ENCODE assay signal across 19 cellular contexts in genomic region chr20:33404281-33404680, GRCh38. TPM values are rescaled to one million over a fixed set of nuclear protein-coding genes. Genes with fewer than 3 reads are reported as not detected.
A peak's percentile ranks its signal among the peaks of the same experiment; 100 is the strongest.
DNase-seq lines count a peak whose midpoint lies in the region; ATAC-seq and TF ChIP-seq lines count a peak whose summit lies in the region.
"Had no signal": no experiment of that assay in that cellular context is flagged by ENCODE, and none has a peak within 500 bp of the region (broad histone marks: within the 10 kb centered on the region; RNA-seq: fewer than 3 reads in every experiment).

No MANE protein-coding gene starts in this region.

- H3K36me3 ChIP-seq in Karpas-422 (ENCODE audit: insufficient read depth, low read length): peaks cover 26% of the 10 kb centered on the region

- H3K4me3 ChIP-seq in Karpas-422 (ENCODE audit: low read length): no peak overlapping the region
- H3K4me3 ChIP-seq: GM23248 had no signal

- no peaks in the 10 kb centered on the region for H3K9me2 ChIP-seq in Karpas-422 (replicated peaks; ENCODE audit: insufficient read depth, low read length)

- no peaks in the 10 kb centered on the region for H3K9me3 ChIP-seq in Karpas-422 (ENCODE audit: low read length)

- peaks cover 14% of the 10 kb centered on the region for H3K4me1 Mint-ChIP-seq in T-helper 1 cell treated with Interleukin-12 subunit alpha and Interleukin-12 subunit beta and Interleukin-4 antibody, amounts not matched to agents 30 μg/mL and 1 μg/mL, for 36 hours (ENCODE audit: low read depth)
- H3K4me1 Mint-ChIP-seq in central memory CD8-positive, alpha-beta T cell: peaks cover 38% of the 10 kb centered on the region
- peaks cover 48% of the 10 kb centered on the region for H3K4me1 Mint-ChIP-seq in nephron progenitor cell
- peaks cover 29 to 49% of the 10 kb centered on the region in 2 donors for H3K4me1 Mint-ChIP-seq in stimulated activated naive B cell treated with anti-CD40 and anti-IgM and Interleukin-4, amounts not matched to agents 10 μg/mL and 1 μg/mL and 100 μg/mL, for 72 hours

- peak overlapping the region; percentile 0 for H3K4me3 Mint-ChIP-seq in T-helper 1 cell treated with Interleukin-12 subunit alpha and Interleukin-12 subunit beta and Interleukin-4 antibody, amounts not matched to agents 30 μg/mL and 1 μg/mL, for 36 hours
- peak overlapping the region; percentile 4 for H3K4me3 Mint-ChIP-seq in central memory CD8-positive, alpha-beta T cell
- H3K4me3 Mint-ChIP-seq in nephron progenitor cell: peak overlapping the region; percentile 59
- no peak overlapping the region for H3K4me3 Mint-ChIP-seq in stimulated activated naive B cell treated with anti-CD40 and anti-IgM and Interleukin-4, amounts not matched to agents 10 μg/mL and 1 μg/mL and 100 μg/mL, for 72 hours

- no peaks in the 10 kb centered on the region for H3K9me3 Mint-ChIP-seq in T-helper 1 cell treated with Interleukin-12 subunit alpha and Interleukin-12 subunit beta and Interleukin-4 antibody, amounts not matched to agents 30 μg/mL and 1 μg/mL, for 36 hours
- no peaks in the 10 kb centered on the region for H3K9me3 Mint-ChIP-seq in central memory CD8-positive, alpha-beta T cell
- peaks cover 6% of the 10 kb centered on the region for H3K9me3 Mint-ChIP-seq in nephron progenitor cell
- H3K9me3 Mint-ChIP-seq in stimulated activated naive B cell treated with anti-CD40 and anti-IgM and Interleukin-4, amounts not matched to agents 10 μg/mL and 1 μg/mL and 100 μg/mL, for 72 hours: peaks cover 3 to 5% of the 10 kb centered on the region in 2 donors

- H3K4me1 ChIP-seq in Karpas-422 (ENCODE audit: low read length): peaks cover 54% of the 10 kb centered on the region

- no peak overlapping the region for H3K4me2 ChIP-seq in Karpas-422 (ENCODE audit: low read depth, low read length, poor library complexity, severe bottlenecking)

- peaks cover 64% of the 10 kb centered on the region for H3K79me2 ChIP-seq in Karpas-422 (ENCODE audit: low read length)

- TF ChIP-seq CTCF in nephron progenitor cell (IDR thresholded peaks at IDR 0.05): no peak

- H3K27me3 Mint-ChIP-seq in T-helper 1 cell treated with Interleukin-12 subunit alpha and Interleukin-12 subunit beta and Interleukin-4 antibody, amounts not matched to agents 30 μg/mL and 1 μg/mL, for 36 hours (ENCODE audit: low read depth): no peaks in the 10 kb centered on the region
- H3K27me3 Mint-ChIP-seq in central memory CD8-positive, alpha-beta T cell: no peaks in the 10 kb centered on the region
- H3K27me3 Mint-ChIP-seq in nephron progenitor cell (ENCODE audit: low read depth, poor library complexity): no peaks in the 10 kb centered on the region
- no peaks in the 10 kb centered on the region for H3K27me3 Mint-ChIP-seq in stimulated activated naive B cell treated with anti-CD40 and anti-IgM and Interleukin-4, amounts not matched to agents 10 μg/mL and 1 μg/mL and 100 μg/mL, for 72 hours

- no peak overlapping the region for H3K9ac ChIP-seq in Karpas-422 (ENCODE audit: low read length)
- H3K9ac ChIP-seq: GM23248 had no signal

- peak overlapping the region; percentile 43 for H3K27ac ChIP-seq in Karpas-422 (ENCODE audit: low read length)
- H3K27ac ChIP-seq: 22Rv1, GM23248, HL-60 had no signal

- peaks cover 3% of the 10 kb centered on the region for H3K36me3 Mint-ChIP-seq in T-helper 1 cell treated with Interleukin-12 subunit alpha and Interleukin-12 subunit beta and Interleukin-4 antibody, amounts not matched to agents 30 μg/mL and 1 μg/mL, for 36 hours (ENCODE audit: low read depth)
- peaks cover 3% of the 10 kb centered on the region for H3K36me3 Mint-ChIP-seq in central memory CD8-positive, alpha-beta T cell (ENCODE audit: insufficient read depth)
- peaks cover 28% of the 10 kb centered on the region for H3K36me3 Mint-ChIP-seq in nephron progenitor cell (ENCODE audit: low read depth)
- H3K36me3 Mint-ChIP-seq in stimulated activated naive B cell treated with anti-CD40 and anti-IgM and Interleukin-4, amounts not matched to agents 10 μg/mL and 1 μg/mL and 100 μg/mL, for 72 hours: peaks cover 13 to 30% of the 10 kb centered on the region in 2 donors

- H2AFZ ChIP-seq in Karpas-422 (ENCODE audit: low read length): no peak overlapping the region
- H2AFZ ChIP-seq: GM23248 had no signal

- DNase-seq in T-helper 1 cell (no peak), Karpas-422 (no peak), nephron progenitor cell (no peak), amygdala (lab: John Stamatoyannopoulos, UW) (no peak)
- no peak for DNase-seq in central memory CD8-positive, alpha-beta T cell (ENCODE audit: low spot score in 2 of 2)
- no peak for DNase-seq in stimulated activated naive B cell treated with anti-CD40 and anti-IgM and Interleukin-4, amounts not matched to agents 10 μg/mL and 1 μg/mL and 100 μg/mL, for 72 hours
- DNase-seq: DND-41, GM23248, KG1, NCI-H1092, NCI-H146, NCI-H2081, NCI-H774, RPMI8226 had no signal

- H3K27ac Mint-ChIP-seq in T-helper 1 cell treated with Interleukin-12 subunit alpha and Interleukin-12 subunit beta and Interleukin-4 antibody, amounts not matched to agents 30 μg/mL and 1 μg/mL, for 36 hours: no peak overlapping the region
- H3K27ac Mint-ChIP-seq in central memory CD8-positive, alpha-beta T cell (ENCODE audit: low read depth): no peak overlapping the region
- H3K27ac Mint-ChIP-seq in nephron progenitor cell: no peak overlapping the region
- no peak overlapping the region for H3K27ac Mint-ChIP-seq in stimulated activated naive B cell treated with anti-CD40 and anti-IgM and Interleukin-4, amounts not matched to agents 10 μg/mL and 1 μg/mL and 100 μg/mL, for 72 hours

- ATAC-seq in central memory CD8-positive, alpha-beta T cell (replicated peaks; ENCODE audit: extremely low read depth, poor library complexity, severe bottlenecking): no peak
- no peak for ATAC-seq in GM18868 (IDR thresholded peaks at IDR 0.05; ENCODE audit: unreplicated experiment)
- no peak for ATAC-seq in stimulated activated naive B cell treated with anti-CD40 and anti-IgM and Interleukin-4, amounts not matched to agents 10 μg/mL and 1 μg/mL and 100 μg/mL, for 72 hours (replicated peaks)
- ATAC-seq: HCT116 had no signal

- H3K27me3 ChIP-seq in Karpas-422 (ENCODE audit: low read length): no peaks in the 10 kb centered on the region

- H4K20me1 ChIP-seq in Karpas-422 (ENCODE audit: insufficient read depth, low read depth, low read length): peaks cover 8% of the 10 kb centered on the region; the same call in 1 of the 2 replicates

RNA-seq across cellular contexts. Expression of gene CDK5RAP1, which starts 3.0 kb away (rescaled TPM):
- total RNA-seq in Karpas-422 (2014; rRNA removed; shearing (Covaris generic); ENCODE audit: low replicate concordance): 30.7 and 32.5 TPM in 2 replicates

RNA-seq across cellular contexts. Expression of gene SNTA1, which starts 39.3 kb away (rescaled TPM):
- total RNA-seq in Karpas-422 (2014; rRNA removed; shearing (Covaris generic); ENCODE audit: low replicate concordance): 51.4 and 85.6 TPM in 2 replicates

Comparison
In these comparisons a context has a peak if more than half of its experiments do, and no peak if none do; other contexts are left out.
1. H3K4me3 Mint-ChIP-seq: peak in T-helper 1 cell treated with Interleukin-12 subunit alpha and Interleukin-12 subunit beta and Interleukin-4 antibody, amounts not matched to agents 30 μg/mL and 1 μg/mL, for 36 hours (single experiment), central memory CD8-positive, alpha-beta T cell (single experiment) and nephron progenitor cell (single experiment); none in stimulated activated naive B cell treated with anti-CD40 and anti-IgM and Interleukin-4, amounts not matched to agents 10 μg/mL and 1 μg/mL and 100 μg/mL, for 72 hours (0 of 2).